In the genomic region with DNA sequence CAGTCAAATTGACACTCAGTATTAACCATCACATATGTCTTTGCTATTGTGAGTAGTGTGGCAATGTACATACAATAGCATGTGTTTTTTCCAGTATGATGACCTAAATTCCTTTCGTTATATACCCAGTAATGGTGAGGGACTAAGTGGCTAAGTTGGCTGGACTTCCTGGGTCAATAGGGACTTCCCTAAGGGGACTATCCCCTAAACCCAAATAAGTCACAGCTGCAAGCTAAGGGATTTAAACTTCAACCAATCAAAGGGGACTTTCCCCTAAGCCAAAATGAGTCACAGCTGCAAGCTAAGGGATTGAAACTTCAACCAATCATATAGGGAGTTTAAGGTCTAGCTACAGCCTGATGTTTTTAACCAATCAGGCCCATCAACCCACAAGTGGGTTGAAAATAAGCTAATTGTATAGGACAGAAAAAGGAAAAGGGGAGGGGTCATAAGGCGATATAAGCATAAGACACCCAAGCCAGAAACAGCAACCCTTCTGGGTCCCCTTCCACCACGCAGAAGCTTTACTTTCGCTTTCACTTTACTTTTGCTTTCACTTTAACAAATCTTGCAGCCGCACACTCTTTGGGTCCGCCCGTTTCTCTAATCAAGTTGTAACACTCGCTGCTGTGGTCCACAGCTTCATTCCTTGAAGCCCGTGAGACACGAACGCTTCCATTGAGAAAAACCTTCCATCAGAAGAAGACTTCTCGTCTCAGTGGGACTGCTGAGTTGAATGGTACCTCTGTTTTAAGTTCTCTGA, we compare ENCODE assay signal across 8 cellular contexts.
A peak's percentile ranks its signal among the peaks of the same experiment; 100 is the strongest.
DNase-seq lines count a peak whose midpoint lies in the region; ATAC-seq, FAIRE-seq and TF ChIP-seq lines count a peak whose summit lies in the region.

No MANE protein-coding gene starts in this region.

- peak; percentile 80 for DNase-seq in A172 (ENCODE audit: low spot score)
- peak; percentile 41 for DNase-seq in NCI-H748 treated with DMSO at 0.1 percent for 48 hours (lab: John Stamatoyannopoulos, UW)
- peak; percentile 26 to 45 for DNase-seq in activated CD8-positive, alpha-beta memory T cell treated with anti-CD3 and anti-CD28 coated beads for 4 hours (ENCODE audit: low read depth in 2 of 2)
- DNase-seq in fibroblast of lung (ENCODE audit: low read depth in 2 of 2): peak; percentile 0 to 21
- peak; percentile 63 for DNase-seq in small intestine
- no peak for DNase-seq in kidney glomerular epithelial cell (lab: John Stamatoyannopoulos, UW)

- no peaks in the 10 kb centered on the region for H3K36me3 ChIP-seq in fibroblast of lung (ENCODE audit: control insufficient read depth, insufficient read depth, low read length)
- no peaks in the 10 kb centered on the region for H3K36me3 ChIP-seq in small intestine (ENCODE audit: control insufficient read depth in 2 of 2, insufficient read depth in 2 of 2, low read length in 2 of 2)

- 50 to 61% (median 59%) methylated on average over 12 of the region's 12 CpGs for WGBS in small intestine, 3 donors

- peak; percentile 88 for ATAC-seq in GM18858 (IDR thresholded peaks at IDR 0.05; ENCODE audit: unreplicated experiment)
- ATAC-seq in HG03060 (IDR thresholded peaks at IDR 0.05; ENCODE audit: low read depth, unreplicated experiment): peak; percentile 74

- H3K4me1 ChIP-seq in fibroblast of lung (ENCODE audit: control insufficient read depth, extremely low read depth, insufficient read depth, low read length): no peaks in the 10 kb centered on the region
- no peaks in the 10 kb centered on the region for H3K4me1 ChIP-seq in small intestine (ENCODE audit: control insufficient read depth in 2 of 2, insufficient read depth in 1 of 2, low read depth in 1 of 2, low read length in 1 of 2)

- no peaks in the 10 kb centered on the region for H3K79me2 ChIP-seq in fibroblast of lung (ENCODE audit: control insufficient read depth, insufficient read depth, low read length)

- H3K9me3 ChIP-seq in fibroblast of lung (ENCODE audit: control insufficient read depth, insufficient read depth, low read depth, low read length) (no peaks in the 10 kb centered on the region), small intestine (ENCODE audit: control insufficient read depth, low read depth) (no peaks in the 10 kb centered on the region)

- H3K4me3 ChIP-seq in fibroblast of lung (replicated peaks in 1 of 4; ENCODE audit: control extremely low read depth in 1 of 4, insufficient read depth in 1 of 4, low read depth in 3 of 4, low read length in 4 of 4) (peak overlapping the region; percentile 7 to 22 (median 14)), small intestine (ENCODE audit: low read depth in 1 of 2, low read length in 2 of 2) (peak overlapping the region; percentile 35)

- H3K9ac ChIP-seq in fibroblast of lung (ENCODE audit: insufficient read depth, low read length): no peak overlapping the region

- no peaks in the 10 kb centered on the region for H3K27me3 ChIP-seq in fibroblast of lung (ENCODE audit: control insufficient read depth, insufficient read depth, low read length)
- no peaks in the 10 kb centered on the region for H3K27me3 ChIP-seq in small intestine (ENCODE audit: control insufficient read depth in 2 of 2, insufficient read depth in 2 of 2, low read length in 2 of 2)

- H3K27ac ChIP-seq in fibroblast of lung (ENCODE audit: insufficient read depth, low read length) (no peak overlapping the region), small intestine (ENCODE audit: low read depth in 1 of 2, low read length in 1 of 2) (peak overlapping the region in 1 of 2 donors; percentile 90)

- H2AFZ ChIP-seq in fibroblast of lung (ENCODE audit: low read length): peak overlapping the region; percentile 24

- TF ChIP-seq CTCF in fibroblast of lung (conservative IDR thresholded peaks at IDR 0.05 in 1 of 2, IDR thresholded peaks at IDR 0.05 in 1 of 2; ENCODE audit: low read depth in 1 of 2, low read length in 2 of 2): no peak

- no peaks in the 10 kb centered on the region for H4K20me1 ChIP-seq in fibroblast of lung (ENCODE audit: control insufficient read depth, extremely low read depth, insufficient read depth, low read length)

- FAIRE-seq in small intestine (lab: Jason Lieb, UNC): no peak

- H3K4me2 ChIP-seq in fibroblast of lung (ENCODE audit: extremely low read depth, insufficient read depth, low read length): no peak overlapping the region
